Comparison of ENCODE assay signal across 28 cellular contexts in the genomic region with DNA sequence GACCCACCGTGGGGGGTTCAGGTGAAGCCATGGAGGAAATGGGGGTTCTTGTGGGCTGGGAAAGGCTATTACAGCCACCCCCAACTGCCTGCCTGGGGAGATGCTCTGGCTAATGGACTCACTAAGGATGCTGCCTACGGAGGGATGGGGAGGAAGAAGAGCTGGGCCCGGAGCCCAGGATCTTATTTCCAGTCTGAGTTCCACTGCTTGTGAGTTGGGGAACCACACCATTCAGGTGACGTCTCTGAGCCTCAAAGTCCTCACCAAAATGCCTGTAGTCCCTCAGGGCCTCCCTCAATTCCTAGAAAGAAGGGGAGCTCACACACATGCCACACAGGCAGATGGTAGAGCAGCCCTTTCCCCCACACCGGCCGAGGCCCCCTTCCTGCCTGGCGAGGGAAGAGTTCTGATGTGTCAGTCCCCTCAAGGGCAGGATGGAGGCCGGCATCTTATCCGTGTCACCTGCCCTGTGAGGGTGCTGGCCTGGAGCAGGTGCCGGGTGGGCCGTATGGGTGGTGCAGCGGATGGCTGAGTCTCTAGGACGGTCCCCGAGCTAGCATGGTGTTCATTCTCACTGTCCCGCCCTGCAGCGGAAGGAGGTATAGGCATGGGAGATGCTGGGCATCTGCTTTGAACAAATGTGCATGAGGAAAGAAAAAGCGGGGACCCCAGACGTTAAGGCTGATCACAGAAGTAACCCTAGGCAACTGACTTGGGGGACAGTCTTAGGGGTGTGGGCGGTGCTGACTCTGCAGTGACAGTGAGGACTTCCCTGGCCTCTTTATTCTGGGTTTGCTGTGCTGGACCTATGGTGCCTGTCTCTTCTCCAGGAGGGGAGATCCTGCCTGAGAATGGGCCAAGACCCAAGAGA. TPM values are rescaled to one million over a fixed set of nuclear protein-coding genes. Genes with fewer than 3 reads are reported as not detected.
A peak's percentile ranks its signal among the peaks of the same experiment; 100 is the strongest.
DNase-seq lines count a peak whose midpoint lies in the region; ATAC-seq, FAIRE-seq and TF ChIP-seq lines count a peak whose summit lies in the region.
"Had no signal": no experiment of that assay in that cellular context is flagged by ENCODE, and none has a peak within 500 bp of the region (broad histone marks: within the 10 kb centered on the region; RNA-seq: fewer than 3 reads in every experiment).

No MANE protein-coding gene starts in this region.

- ATAC-seq in SK-N-SH treated with all-trans-retinoic acid at 6 μM for 48 hours = no peak
- ATAC-seq: activated CD8-positive, alpha-beta T cell treated with anti-CD3 and anti-CD28 coated beads, Interleukin-2, amount 10 ng/mL, durations not matched to agents 7 days and 5 days; activated naive CD8-positive, alpha-beta T cell treated with anti-CD3 and anti-CD28 coated beads, Interleukin-2, amount 50 U/mL, for 24 hours; heart left ventricle had no signal

- no peak for TF ChIP-seq EP300 in SK-N-SH (IDR thresholded peaks at IDR 0.05; ENCODE audit: borderline replicate concordance in 1 of 2, low read depth in 1 of 2, low read length in 1 of 2)

- H4K20me1 ChIP-seq in SK-N-SH (ENCODE audit: insufficient read depth) = no peaks in the 10 kb centered on the region

- no peaks in the 10 kb centered on the region for H3K36me3 ChIP-seq in SK-N-SH (replicated peaks in 1 of 2; ENCODE audit: control insufficient read depth in 1 of 2, insufficient read depth in 2 of 2, low read length in 1 of 2)
- H3K36me3 ChIP-seq in kidney (ENCODE audit: control insufficient read depth in 1 of 2, insufficient read depth in 2 of 2, low read length in 2 of 2) = no peaks in the 10 kb centered on the region
- H3K36me3 ChIP-seq: heart left ventricle had no signal

- no peaks in the 10 kb centered on the region for H3K9me3 Mint-ChIP-seq in activated naive CD8-positive, alpha-beta T cell treated with anti-CD3 and anti-CD28 coated beads for 36 hours
- H3K9me3 Mint-ChIP-seq: activated naive CD8-positive, alpha-beta T cell treated with anti-CD3 and anti-CD28 coated beads, Interleukin-2, amount 50 U/mL, for 24 hours; naive B cell had no signal

- H3K9ac ChIP-seq in SK-N-SH = no peak overlapping the region
- no peak overlapping the region for H3K9ac ChIP-seq in kidney (ENCODE audit: low read length in 2 of 2)

- no peaks in the 10 kb centered on the region for H3K79me2 ChIP-seq in SK-N-SH (ENCODE audit: insufficient read depth)

- H3K27ac ChIP-seq in SK-N-SH (ENCODE audit: low read depth in 2 of 2, low read length in 1 of 2) (peak overlapping the region in 1 of 2 experiments; percentile 89; a peak in 2 of 4 replicates), kidney (ENCODE audit: low read depth in 2 of 2, low read length in 2 of 2) (no peak overlapping the region)
- H3K27ac ChIP-seq: 22Rv1, epithelial cell of prostate had no signal

- H3K4me2 ChIP-seq in SK-N-SH = no peak overlapping the region

- H3K9me3 ChIP-seq in SK-N-SH (no peaks in the 10 kb centered on the region), kidney (ENCODE audit: control insufficient read depth in 1 of 2, low read length in 2 of 2) (no peaks in the 10 kb centered on the region)
- H3K9me3 ChIP-seq: heart left ventricle had no signal

- 97% methylated on average over 17 of the region's 19 CpGs for WGBS in SK-N-SH (ENCODE audit: low lambda C conversion rate)

- H3K27ac Mint-ChIP-seq in activated naive CD8-positive, alpha-beta T cell treated with anti-CD3 and anti-CD28 coated beads for 36 hours = no peak overlapping the region
- H3K27ac Mint-ChIP-seq: activated CD8-positive, alpha-beta T cell treated with anti-CD3 and anti-CD28 coated beads, Interleukin-2, amount 10 ng/mL, durations not matched to agents 7 days and 5 days; activated naive CD8-positive, alpha-beta T cell treated with anti-CD3 and anti-CD28 coated beads, Interleukin-2, amount 50 U/mL, for 24 hours had no signal

- POLR2A ChIA-PET in SK-N-SH (lab: Yijun Ruan, JAX) (interaction anchor here (1.2 kb wide), 1 partner anchor 14 kb away, joined by 3 read pairs; no protein-coding TSS in a partner anchor), GM10248 (lab: Yijun Ruan, JAX) (no interaction called here)

- peaks cover 8% of the 10 kb centered on the region for H3K27me3 Mint-ChIP-seq in activated naive CD8-positive, alpha-beta T cell treated with anti-CD3 and anti-CD28 coated beads for 36 hours

- intact Hi-C loops in kidney (cut with DNase I) (no loop called here), posterior vena cava (cut with DNase I) (loop anchor here in 1 of 2 donors (5.0 kb wide), 1 partner anchor 40 kb away; no protein-coding TSS in a partner anchor)

- no peak for TF ChIP-seq CTCF in SK-N-SH (IDR thresholded peaks at IDR 0.05)
- no peak for TF ChIP-seq CTCF in kidney (IDR thresholded peaks at IDR 0.05; ENCODE audit: borderline replicate concordance, extremely low read depth, insufficient read depth)
- no peak for TF ChIP-seq CTCF in GM10248 (IDR thresholded peaks at IDR 0.05; ENCODE audit: control extremely low read depth, extremely low read depth, low read depth, missing control alignments)

- H2AFZ ChIP-seq in SK-N-SH (ENCODE audit: low read depth) = no peak overlapping the region

- H3K9me2 ChIP-seq in SK-N-SH = no peaks in the 10 kb centered on the region

- H3K4me3 ChIP-seq in SK-N-SH (ENCODE audit: low read depth in 2 of 2, low read length in 1 of 2) (no peak overlapping the region), kidney (ENCODE audit: low read length in 2 of 2) (no peak overlapping the region)
- H3K4me3 ChIP-seq: heart left ventricle had no signal

- H3K4me3 Mint-ChIP-seq in activated naive CD8-positive, alpha-beta T cell treated with anti-CD3 and anti-CD28 coated beads for 36 hours = no peak overlapping the region
- H3K4me3 Mint-ChIP-seq: activated CD8-positive, alpha-beta T cell treated with anti-CD3 and anti-CD28 coated beads, Interleukin-2, amount 10 ng/mL, durations not matched to agents 7 days and 5 days; activated naive CD8-positive, alpha-beta T cell treated with anti-CD3 and anti-CD28 coated beads, Interleukin-2, amount 50 U/mL, for 24 hours; naive B cell had no signal

- DNase-seq in SK-N-SH = peak; percentile 19
- peak; percentile 34 for DNase-seq in kidney
- peak; percentile 60 for DNase-seq in posterior vena cava (ENCODE audit: low spot score)
- peak; percentile 40 for DNase-seq in ureter (ENCODE audit: low spot score)
- no peak for DNase-seq in GM10248 (ENCODE audit: extremely low spot score)
- no peak for DNase-seq in activated naive CD8-positive, alpha-beta T cell treated with anti-CD3 and anti-CD28 coated beads for 36 hours
- DNase-seq in activated naive CD4-positive, alpha-beta T cell treated with Interleukin-2 at 50 U/mL for 16 hours = no peak
- DNase-seq: activated CD8-positive, alpha-beta T cell treated with anti-CD3 and anti-CD28 coated beads, Interleukin-2, amount 10 ng/mL, durations not matched to agents 7 days and 5 days; activated gamma-delta T cell; activated naive CD8-positive, alpha-beta T cell treated with anti-CD3 and anti-CD28 coated beads, Interleukin-2, amount 50 U/mL, for 24 hours; activated T-cell treated with anti-CD3 and anti-CD28 coated beads for 4 hours; Calu3; kidney glomerular epithelial cell; naive B cell; NCI-H1417 treated with DMSO at 0.1 percent for 48 hours; NCI-H2081; NCI-H446; NCI-H82; retina; T-helper 2 cell had no signal

- H3K4me1 Mint-ChIP-seq in activated naive CD8-positive, alpha-beta T cell treated with anti-CD3 and anti-CD28 coated beads for 36 hours = no peaks in the 10 kb centered on the region
- H3K4me1 Mint-ChIP-seq: activated naive CD8-positive, alpha-beta T cell treated with anti-CD3 and anti-CD28 coated beads, Interleukin-2, amount 50 U/mL, for 24 hours had no signal

- FAIRE-seq in kidney (lab: Jason Lieb, UNC) = no peak
- FAIRE-seq: urothelium cell line had no signal

- H3K36me3 Mint-ChIP-seq in activated naive CD8-positive, alpha-beta T cell treated with anti-CD3 and anti-CD28 coated beads for 36 hours = no peaks in the 10 kb centered on the region
- H3K36me3 Mint-ChIP-seq: naive B cell had no signal

- no peaks in the 10 kb centered on the region for H3F3A ChIP-seq in SK-N-SH (replicated peaks; ENCODE audit: insufficient read depth)

- no peak for TF ChIP-seq RAD21 in SK-N-SH (IDR thresholded peaks at IDR 0.05; ENCODE audit: low read length)

- CTCF ChIA-PET in SK-N-SH (lab: Yijun Ruan, JAX) (interaction anchor here (0.8 to 1.2 kb wide), 2 partner anchors 13 to 47 kb away, joined by 3 to 4 read pairs; no protein-coding TSS in a partner anchor), GM10248 (lab: Yijun Ruan, JAX) (interaction anchor here (0.8 to 1.1 kb wide), 2 partner anchors 8 to 673 kb away, joined by 3 read pairs; no protein-coding TSS in a partner anchor)

- no peaks in the 10 kb centered on the region for H3K27me3 ChIP-seq in SK-N-SH (ENCODE audit: insufficient read depth)

- H3K4me1 ChIP-seq in SK-N-SH (ENCODE audit: control insufficient read depth in 1 of 2, insufficient read depth in 2 of 2, low read depth in 1 of 2, low read length in 1 of 2) = peaks cover 14 to 43% of the 10 kb centered on the region in 2 experiments
- peaks cover 4 to 5% of the 10 kb centered on the region in 2 donors for H3K4me1 ChIP-seq in kidney (ENCODE audit: control insufficient read depth in 1 of 2, insufficient read depth in 1 of 2, low read depth in 1 of 2, low read length in 2 of 2)

TF ChIP-seq in SK-N-SH, 30 proteins besides CTCF, POLR2A, EP300 and RAD21 (continues in another document):
- no peak for TF ChIP-seq FOSL2 (IDR thresholded peaks at IDR 0.05; ENCODE audit: borderline replicate concordance, low read depth)

RNA-seq across cellular contexts. Expression of a gene that starts 15.7 kb away (rescaled TPM):
- polyA plus RNA-seq in SK-N-SH (2012; rRNA removed) (0.18 and 0.19 TPM in 2 replicates), kidney (ENCODE audit: insufficient read depth, low read depth, low replicate concordance) (19.0 TPM)
- polyA plus RNA-seq in SK-N-SH (2012; cell fraction: cytosol; rRNA removed) = 0.08 and 0.12 TPM in 2 replicates
- polyA plus RNA-seq in SK-N-SH (2012; cell fraction: nucleus; rRNA removed) = 0.21 and 0.39 TPM in 2 replicates
- total RNA-seq in kidney (9.3 TPM), posterior vena cava (100 to 1,000 TPM; 117 to 138 TPM), ureter (75.2 TPM)
- total RNA-seq in activated naive CD8-positive, alpha-beta T cell treated with anti-CD3 and anti-CD28 coated beads for 36 hours = not detected
- total RNA-seq: activated CD8-positive, alpha-beta T cell treated with anti-CD3 and anti-CD28 coated beads, Interleukin-2, amount 10 ng/mL, durations not matched to agents 7 days and 5 days; Daoy; OCI-LY7 had no signal

RNA-seq across cellular contexts. Expression of a gene that starts 16.6 kb away (rescaled TPM):
- not detected in 2 replicates for polyA plus RNA-seq in SK-N-SH (2012; rRNA removed)
- polyA plus RNA-seq in SK-N-SH (2012; cell fraction: cytosol; rRNA removed) = not detected in 2 replicates
- polyA plus RNA-seq in SK-N-SH (2012; cell fraction: nucleus; rRNA removed) = not detected in 2 replicates
- not detected for total RNA-seq in kidney
- not detected for polyA plus RNA-seq in kidney (ENCODE audit: insufficient read depth, low read depth, low replicate concordance)
- not detected for total RNA-seq in posterior vena cava
- total RNA-seq in ureter = not detected
- not detected for total RNA-seq in activated naive CD8-positive, alpha-beta T cell treated with anti-CD3 and anti-CD28 coated beads for 36 hours
- total RNA-seq: activated CD8-positive, alpha-beta T cell treated with anti-CD3 and anti-CD28 coated beads, Interleukin-2, amount 10 ng/mL, durations not matched to agents 7 days and 5 days; Calu3; Daoy; heart left ventricle; OCI-LY7; omental fat pad had no signal
- polyA plus RNA-seq: heart left ventricle had no signal

RNA-seq across cellular contexts. Expression of a gene that starts 51.4 kb away (rescaled TPM):
- 7.6 and 8.7 TPM in 2 replicates for polyA plus RNA-seq in SK-N-SH (2012; rRNA removed)
- polyA plus RNA-seq in SK-N-SH (2012; cell fraction: cytosol; rRNA removed) = 3.3 and 4.5 TPM in 2 replicates
- polyA plus RNA-seq in SK-N-SH (2012; cell fraction: nucleus; rRNA removed) = 36.5 and 41.4 TPM in 2 replicates
- 22.4 TPM for total RNA-seq in kidney
- polyA plus RNA-seq in kidney (ENCODE audit: insufficient read depth, low read depth, low replicate concordance) = 12.9 TPM
- total RNA-seq in posterior vena cava = 10 to 100 TPM; 24.8 to 25.4 TPM
- total RNA-seq in ureter = 27.9 TPM
- total RNA-seq in activated naive CD8-positive, alpha-beta T cell treated with anti-CD3 and anti-CD28 coated beads for 36 hours = 10 to 100 TPM; 10.9 to 11.3 TPM

Comparison
In these comparisons a context has a peak if more than half of its experiments do, and no peak if none do; other contexts are left out.
1. DNase-seq: peak in SK-N-SH (single experiment), kidney (single experiment), posterior vena cava (single experiment) and ureter (single experiment); none in GM10248 (single experiment), activated naive CD8-positive, alpha-beta T cell treated with anti-CD3 and anti-CD28 coated beads for 36 hours (single experiment) and activated naive CD4-positive, alpha-beta T cell treated with Interleukin-2 at 50 U/mL for 16 hours (single experiment).
2. RNA of a gene that starts 15.7 kb away (total RNA-seq): 117 to 138 TPM in posterior vena cava, 75.2 TPM in ureter (single experiment) and 9.3 TPM in kidney (single experiment); not detected in activated naive CD8-positive, alpha-beta T cell treated with anti-CD3 and anti-CD28 coated beads for 36 hours; every median in the first group is over 10 times any median in the second.